ENCODE assay signal across 10 cellular contexts in genomic region chr16:90046122-90046970, GRCh38. TPM values are rescaled to one million over a fixed set of nuclear protein-coding genes. Genes with fewer than 3 reads are reported as not detected.
DNase-seq lines count a peak whose midpoint lies in the region; ATAC-seq and TF ChIP-seq lines count a peak whose summit lies in the region.
"Had no signal": no experiment of that assay in that cellular context is flagged by ENCODE, and none has a peak within 500 bp of the region (broad histone marks: within the 10 kb centered on the region; RNA-seq: fewer than 3 reads in every experiment).

No MANE protein-coding gene starts in this region.

- in situ Hi-C loops in IMR-90 (cut with MboI; ENCODE audit: low sequenced_read_pairs), result no loop called here

- no peak for TF ChIP-seq CTCF in IMR-90 (conservative IDR thresholded peaks at IDR 0.05; ENCODE audit: low read depth, low read length)

- peaks cover 0 to 17% (median 4%) of the 10 kb centered on the region in 4 donors for H3K4me1 Mint-ChIP-seq in CD4-positive, CD25-positive, alpha-beta regulatory T cell
- H3K4me1 Mint-ChIP-seq in dendritic cell treated with granulocyte-macrophage colony-stimulating factor and Interleukin-4, amounts not matched to agents 40 ng/mL and 50 ng/mL, for 4 days (ENCODE audit: low read depth), result peaks cover 15% of the 10 kb centered on the region
- H3K4me1 Mint-ChIP-seq in naive thymus-derived CD8-positive, alpha-beta T cell, result peaks cover 6 to 10% (median 8%) of the 10 kb centered on the region in 4 donors

- 0 out of 2 replicates have a peak overlapping the region, but pooled peaks have one; percentile 45 for H3K23ac ChIP-seq in IMR-90 (ENCODE audit: low read depth, low read length)

- intact Hi-C loops in IMR-90 (cut with micrococcal nuclease), result no loop called here
- intact Hi-C loops in dendritic cell treated with granulocyte-macrophage colony-stimulating factor and Interleukin-4, amounts not matched to agents 40 ng/mL and 50 ng/mL, for 4 days (cut with micrococcal nuclease), result no loop called here

- POLR2A ChIA-PET in IMR-90 (lab: Charles Lee; ENCODE audit: unreplicated experiment), result no interaction called here
- POLR2A ChIA-PET in naive thymus-derived CD8-positive, alpha-beta T cell (lab: Charles Lee), result no interaction called here

- peaks cover 23% of the 10 kb centered on the region for H3K27me3 Mint-ChIP-seq in CD4-positive, CD25-positive, alpha-beta regulatory T cell
- H3K27me3 Mint-ChIP-seq in dendritic cell treated with granulocyte-macrophage colony-stimulating factor and Interleukin-4, amounts not matched to agents 40 ng/mL and 50 ng/mL, for 4 days, result peaks cover 28% of the 10 kb centered on the region
- peaks cover 0 to 20% (median 10%) of the 10 kb centered on the region in 5 donors for H3K27me3 Mint-ChIP-seq in naive thymus-derived CD8-positive, alpha-beta T cell

- no peak overlapping the region; the same call in 2 of the 3 replicates for H2BK15ac ChIP-seq in IMR-90 (ENCODE audit: low read depth, low read length)

- no peak overlapping the region for H3K27ac ChIP-seq in CD4-positive, CD25-positive, alpha-beta regulatory T cell (ENCODE audit: insufficient read depth, low read length, poor library complexity, severe bottlenecking)
- no peak overlapping the region; the same call in 1 of the 2 replicates for H3K27ac ChIP-seq in IMR-90 (ENCODE audit: insufficient read depth, low read length)

- no peaks in the 10 kb centered on the region for H4K20me1 ChIP-seq in IMR-90 (ENCODE audit: insufficient read depth, low read length)

- H2BK5ac ChIP-seq in IMR-90 (ENCODE audit: low read depth, low read length, poor library complexity, severe bottlenecking), result no peak overlapping the region

- BruUV-seq in IMR-90 (replicated peaks; lab: Mats Ljungman, UMichigan), result no TSS peak

- H3K56ac ChIP-seq in IMR-90 (ENCODE audit: extremely low read depth, insufficient read depth, low read length), result no peak overlapping the region

- H3K36me3 Mint-ChIP-seq in CD4-positive, CD25-positive, alpha-beta regulatory T cell, result no peaks in the 10 kb centered on the region
- no peaks in the 10 kb centered on the region for H3K36me3 Mint-ChIP-seq in dendritic cell treated with granulocyte-macrophage colony-stimulating factor and Interleukin-4, amounts not matched to agents 40 ng/mL and 50 ng/mL, for 4 days (ENCODE audit: low read depth)
- peaks cover 0 to 2% (median 0%) of the 10 kb centered on the region in 3 donors for H3K36me3 Mint-ChIP-seq in naive thymus-derived CD8-positive, alpha-beta T cell

- H2BK20ac ChIP-seq in IMR-90 (ENCODE audit: low read depth, low read length), result no peak overlapping the region

- H4K8ac ChIP-seq in IMR-90 (ENCODE audit: low read depth in 2 of 2, low read length in 2 of 2), result peak overlapping the region; percentile 65 to 84; a peak in 3 of 4 replicates

- H3K9me3 ChIP-seq in CD4-positive, CD25-positive, alpha-beta regulatory T cell (ENCODE audit: control insufficient read depth in 2 of 2, low read length in 2 of 2), result no peaks in the 10 kb centered on the region
- no peaks in the 10 kb centered on the region for H3K9me3 ChIP-seq in IMR-90 (ENCODE audit: control insufficient read depth, insufficient read depth, low read length)

- peak overlapping the region; percentile 61; the same call in 1 of the 2 replicates for H3K4ac ChIP-seq in IMR-90 (ENCODE audit: low read depth, low read length)

- no peaks in the 10 kb centered on the region for H3K36me3 ChIP-seq in CD4-positive, CD25-positive, alpha-beta regulatory T cell (ENCODE audit: control insufficient read depth, insufficient read depth, low read length)
- H3K36me3 ChIP-seq in IMR-90 (ENCODE audit: control insufficient read depth, insufficient read depth, low read length), result peaks cover 12% of the 10 kb centered on the region; the same call in 1 of the 2 replicates

- no peak overlapping the region for H3K18ac ChIP-seq in IMR-90 (ENCODE audit: low read depth, low read length)

- dilution Hi-C loops in IMR-90 (cut with HindIII; ENCODE audit: low sequenced_read_pairs, unreplicated experiment), result no loop called here

- H3K27ac Mint-ChIP-seq in CD4-positive, CD25-positive, alpha-beta regulatory T cell, result peak overlapping the region in 1 of 3 donors; percentile 76
- H3K27ac Mint-ChIP-seq in dendritic cell treated with granulocyte-macrophage colony-stimulating factor and Interleukin-4, amounts not matched to agents 40 ng/mL and 50 ng/mL, for 4 days, result no peak overlapping the region
- peak overlapping the region in 3 of 10 donors; percentile 3 to 86 (median 43) for H3K27ac Mint-ChIP-seq in naive thymus-derived CD8-positive, alpha-beta T cell

- DNase-seq in CD4-positive, CD25-positive, alpha-beta regulatory T cell, result no peak
- DNase-seq in IMR-90 (no peak), NOMO-1 treated with dmso at 0.1 percent for 144 hours (lab: John Stamatoyannopoulos, UW; ENCODE audit: unreplicated experiment) (no peak), NCI-H446 treated with DMSO at 0.1 percent for 48 hours (lab: John Stamatoyannopoulos, UW) (no peak), hypothalamus (lab: John Stamatoyannopoulos, UW) (no peak)
- DNase-seq in naive thymus-derived CD8-positive, alpha-beta T cell, result no peak
- DNase-seq: MM.1S had no signal

- WGBS in IMR-90 (ENCODE audit: extremely low coverage in 2 of 2, insufficient read length in 1 of 2), 2 experiments, result 84% methylated on average over 5 of the region's 23 CpGs; no CpG with 5 or more reads in 1 of the 2 experiments

- TF ChIP-seq RAD21 in IMR-90 (IDR thresholded peaks at IDR 0.05; ENCODE audit: low read length), result no peak

- H3K79me1 ChIP-seq in IMR-90 (ENCODE audit: low read depth in 1 of 2, low read length in 2 of 2), result no peaks in the 10 kb centered on the region

- H3K9me3 Mint-ChIP-seq in CD4-positive, CD25-positive, alpha-beta regulatory T cell, result no peaks in the 10 kb centered on the region
- no peaks in the 10 kb centered on the region for H3K9me3 Mint-ChIP-seq in dendritic cell treated with granulocyte-macrophage colony-stimulating factor and Interleukin-4, amounts not matched to agents 40 ng/mL and 50 ng/mL, for 4 days
- H3K9me3 Mint-ChIP-seq in naive thymus-derived CD8-positive, alpha-beta T cell, result no peaks in the 10 kb centered on the region
- H3K9me3 Mint-ChIP-seq: neural crest cell had no signal

- H4K5ac ChIP-seq in IMR-90 (ENCODE audit: low read depth, low read length), result peak overlapping the region; percentile 1; the same call in 1 of the 2 replicates

- H3K14ac ChIP-seq in IMR-90 (replicated peaks; ENCODE audit: low read depth, low read length), result 0 out of 2 replicates have a peak overlapping the region, but pooled peaks have one; percentile 42

- H3K4me3 Mint-ChIP-seq in CD4-positive, CD25-positive, alpha-beta regulatory T cell, result peak overlapping the region in 3 of 4 donors; percentile 38 to 66 (median 41)
- peak overlapping the region; percentile 58 for H3K4me3 Mint-ChIP-seq in dendritic cell treated with granulocyte-macrophage colony-stimulating factor and Interleukin-4, amounts not matched to agents 40 ng/mL and 50 ng/mL, for 4 days
- H3K4me3 Mint-ChIP-seq in naive thymus-derived CD8-positive, alpha-beta T cell, result peak overlapping the region in 8 of 10 donors; percentile 4 to 69 (median 52)
- H3K4me3 Mint-ChIP-seq: neural crest cell had no signal

- no peaks in the 10 kb centered on the region for H3K27me3 ChIP-seq in CD4-positive, CD25-positive, alpha-beta regulatory T cell (ENCODE audit: control insufficient read depth, insufficient read depth, low read length)
- no peaks in the 10 kb centered on the region for H3K27me3 ChIP-seq in IMR-90 (ENCODE audit: control insufficient read depth, insufficient read depth, low read length)

- peak overlapping the region; percentile 4 for H3K4me2 ChIP-seq in IMR-90 (ENCODE audit: low read depth, low read length)

- ATAC-seq in CD4-positive, CD25-positive, alpha-beta regulatory T cell (ENCODE audit: low read depth in 2 of 2), result no peak
- ATAC-seq in IMR-90 (ENCODE audit: low read depth) (0 out of 2 replicates have a peak, but pooled peaks have one; percentile 1), HG03354 (IDR thresholded peaks at IDR 0.05; ENCODE audit: poor library complexity, severe bottlenecking, unreplicated experiment) (no peak)
- peak in 1 of 2 donors; percentile 29 for ATAC-seq in naive thymus-derived CD8-positive, alpha-beta T cell

- no peak overlapping the region for H4K91ac ChIP-seq in IMR-90 (ENCODE audit: insufficient read depth, low read depth, low read length)

- H3K9ac ChIP-seq in IMR-90 (ENCODE audit: low read depth, low read length), result peak overlapping the region; percentile 0; the same call in 1 of the 2 replicates

- H2BK120ac ChIP-seq in IMR-90 (ENCODE audit: low read depth, low read length), result peak overlapping the region; percentile 12; the same call in 1 of the 2 replicates

- H3K4me3 ChIP-seq in CD4-positive, CD25-positive, alpha-beta regulatory T cell (ENCODE audit: low read depth, low read length), result no peak overlapping the region
- no peak overlapping the region for H3K4me3 ChIP-seq in IMR-90 (ENCODE audit: insufficient read depth, low read depth, low read length)

- H3K4me1 ChIP-seq in CD4-positive, CD25-positive, alpha-beta regulatory T cell (ENCODE audit: control insufficient read depth, insufficient read depth, low read length, poor library complexity, severe bottlenecking), result peaks cover 11% of the 10 kb centered on the region
- H3K4me1 ChIP-seq in IMR-90 (ENCODE audit: control insufficient read depth, insufficient read depth, low read length), result peaks cover 11% of the 10 kb centered on the region

- peak overlapping the region; percentile 89 for H2AFZ ChIP-seq in IMR-90 (replicated peaks; ENCODE audit: low read length, poor library complexity)

- no peak for TF ChIP-seq POLR2A in IMR-90 (IDR thresholded peaks at IDR 0.05; ENCODE audit: low read depth, low read length)

- CTCF ChIA-PET in IMR-90 (lab: Yijun Ruan, JAX), result no interaction called here

- peak overlapping the region; percentile 87 for H2AK9ac ChIP-seq in IMR-90 (replicated peaks; ENCODE audit: low read depth, low read length, poor library complexity)

- no peaks in the 10 kb centered on the region for H3K9me1 ChIP-seq in IMR-90 (ENCODE audit: insufficient read depth, low read length)

- peak overlapping the region; percentile 49; the same call in 1 of the 2 replicates for H2AK5ac ChIP-seq in IMR-90 (ENCODE audit: low read depth, low read length)

RNA-seq across cellular contexts. Expression of gene DBNDD1, which starts 27.1 kb away (rescaled TPM):
- total RNA-seq in CD4-positive, CD25-positive, alpha-beta regulatory T cell, result 1.1 TPM
- 1 to 10 TPM; 2.0 to 7.8 (median 4.7) TPM for polyA plus RNA-seq in CD4-positive, CD25-positive, alpha-beta regulatory T cell
- 3.1 and 3.4 TPM in 2 replicates for total RNA-seq in IMR-90 (2012; rRNA removed)
- 23.0 and 26.2 TPM in 2 replicates for polyA plus RNA-seq in IMR-90 (2012; rRNA removed)
- polyA plus RNA-seq in IMR-90 (2012; cell fraction: cytosol; rRNA removed), result 14.9 and 31.6 TPM in 2 replicates
- polyA plus RNA-seq in IMR-90 (2012; cell fraction: nucleus; rRNA removed; ENCODE audit: low replicate concordance), result 11.1 and 18.7 TPM in 2 replicates
- total RNA-seq in naive thymus-derived CD8-positive, alpha-beta T cell, result under 1 TPM; 0.57 to 0.99 TPM
- 1 to 10 TPM; 2.8 to 3.5 (median 3.3) TPM for polyA plus RNA-seq in naive thymus-derived CD8-positive, alpha-beta T cell

RNA-seq across cellular contexts. Expression of gene PRDM7, which starts 30.8 kb away (rescaled TPM):
- not detected for total RNA-seq in CD4-positive, CD25-positive, alpha-beta regulatory T cell
- not detected for polyA plus RNA-seq in CD4-positive, CD25-positive, alpha-beta regulatory T cell
- not detected in 2 replicates for total RNA-seq in IMR-90 (2012; rRNA removed)
- not detected in 2 replicates for polyA plus RNA-seq in IMR-90 (2012; rRNA removed)
- not detected in 2 replicates for polyA plus RNA-seq in IMR-90 (2012; cell fraction: cytosol; rRNA removed)
- 0.03 TPM in 1 of 2 replicates, not detected in the other for polyA plus RNA-seq in IMR-90 (2012; cell fraction: nucleus; rRNA removed; ENCODE audit: low replicate concordance)
- not detected for total RNA-seq in naive thymus-derived CD8-positive, alpha-beta T cell
- not detected for polyA plus RNA-seq in naive thymus-derived CD8-positive, alpha-beta T cell
- total RNA-seq: neural crest cell had no signal
